In the genomic region with DNA sequence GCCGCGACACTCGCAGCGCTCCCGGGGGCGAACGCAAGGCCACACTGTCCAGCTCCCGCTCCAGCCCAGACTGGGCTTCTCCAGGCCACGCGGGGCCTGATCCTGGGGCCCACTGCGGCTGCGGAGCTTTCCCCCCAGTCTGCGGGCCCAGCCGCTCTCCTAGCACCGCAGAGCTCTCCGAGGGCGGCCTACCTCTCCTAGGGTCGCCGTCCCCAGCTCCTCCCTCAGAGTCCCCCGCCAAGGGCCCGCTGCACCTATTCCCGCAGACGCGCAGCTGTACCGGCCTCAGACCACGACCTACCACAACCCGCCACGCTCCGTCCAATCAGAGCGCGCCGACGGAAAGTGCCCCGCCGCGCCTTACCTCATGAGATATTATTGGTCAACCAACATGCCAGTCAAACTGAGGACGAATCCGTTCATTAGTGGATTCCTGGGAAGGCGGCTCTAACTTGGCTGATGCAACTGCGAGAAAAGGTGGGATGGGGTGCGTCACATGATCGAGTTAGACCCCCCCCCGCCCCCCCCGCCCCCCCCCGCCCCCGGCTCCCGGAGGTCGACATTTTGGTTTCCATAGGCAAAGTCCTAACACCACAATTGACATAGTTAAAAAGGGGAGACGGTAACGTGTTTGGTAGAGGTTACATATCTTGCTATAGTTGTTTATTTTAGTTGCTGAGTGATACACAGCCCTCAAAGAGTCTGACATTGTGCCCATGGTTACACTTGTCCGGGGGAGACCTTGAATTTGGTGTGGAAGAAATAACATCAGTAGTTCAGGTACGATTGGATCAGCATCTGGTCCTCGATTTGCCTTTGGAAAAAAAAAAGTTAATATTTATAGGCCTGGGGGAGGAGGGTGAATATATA, we compare ENCODE assay signal across 8 cellular contexts. TPM values are rescaled to one million over a fixed set of nuclear protein-coding genes. Genes with fewer than 3 reads are reported as not detected.
A peak's percentile ranks its signal among the peaks of the same experiment; 100 is the strongest.
DNase-seq lines count a peak whose midpoint lies in the region; ATAC-seq lines count a peak whose summit lies in the region.

Gene AARS1, minus strand, starts transcription at position 278 of the 870 bp plus-strand sequence. CDS start 6,743 bp downstream, outside the sequence.

- peak within 1 kb of the TSS; percentile 79 for H3K4me3 ChIP-seq in BLaER1

- H4K20me1 ChIP-seq in BLaER1 = peaks cover 31% of the 10 kb centered on the region

- peak within 1 kb of the TSS; percentile 98 for H3K9ac ChIP-seq in BLaER1

- H3K4me1 ChIP-seq in BLaER1 = peaks cover 21% of the 10 kb centered on the region

- peaks cover 3% of the 10 kb centered on the region; the same call in 1 of the 2 replicates for H3K9me3 ChIP-seq in BLaER1

- peaks cover 21% of the 10 kb centered on the region for H3K36me3 ChIP-seq in BLaER1

- ATAC-seq in GM19328 (IDR thresholded peaks at IDR 0.05; ENCODE audit: unreplicated experiment) (peak; percentile 96), HG03520 (IDR thresholded peaks at IDR 0.05; ENCODE audit: unreplicated experiment) (peak; percentile 91), left lobe of liver (peak; percentile 96)

- peak within 1 kb of the TSS; percentile 83 for H3K4me2 ChIP-seq in BLaER1

- peak within 1 kb of the TSS; percentile 97 for H3K27ac ChIP-seq in BLaER1

- no peaks in the 10 kb centered on the region for H3K27me3 ChIP-seq in BLaER1

- DNase-seq in NCI-H69 (lab: John Stamatoyannopoulos, UW) (peak; percentile 99), dedifferentiated amniotic fluid mesenchymal stem cell (ENCODE audit: extremely low spot score) (peak; percentile 100), left lobe of liver (ENCODE audit: low spot score) (peak; percentile 98)
- DNase-seq in activated CD4-positive, alpha-beta T cell treated with anti-CD3 and anti-CD28 coated beads, Interleukin-2, amount 50 U/mL, for 1 hour = peak; percentile 90
- peak; percentile 94 for DNase-seq in stimulated activated CD4-positive, alpha-beta T cell treated with anti-CD3 and anti-CD28 coated beads, Interleukin-2, amount 100 ng/mL, for 4 hours (ENCODE audit: low read depth)

RNA-seq across cellular contexts. Expression of gene AARS1, which starts in this region (rescaled TPM):
- 82.4 TPM for total RNA-seq in left lobe of liver

Comparison
In these comparisons a context has a peak if more than half of its experiments do, and no peak if none do; other contexts are left out.
1. Peak in every context shown above with its lines: DNase-seq, ATAC-seq, H3K4me3 ChIP-seq and H3K27ac ChIP-seq.